ENCODE assay signal across 10 cellular contexts in genomic region chr22:44623771-44624510, GRCh38.
DNase-seq lines count a peak whose midpoint lies in the region; ATAC-seq and TF ChIP-seq lines count a peak whose summit lies in the region.
"Had no signal": no experiment of that assay in that cellular context is flagged by ENCODE, and none has a peak within 500 bp of the region (broad histone marks: within the 10 kb centered on the region; RNA-seq: fewer than 3 reads in every experiment).

No MANE protein-coding gene starts in this region.

- H3K9me3 ChIP-seq in SK-N-SH (no peaks in the 10 kb centered on the region), thyroid gland (no peaks in the 10 kb centered on the region)

- intact Hi-C loops in thyroid gland (cut with DNase I) = loop anchor here (10.0 kb wide), 1 partner anchor 59 kb away; no protein-coding TSS in a partner anchor

- CTCF ChIA-PET in SK-N-SH (lab: Yijun Ruan, JAX) = interaction anchor here (0.6 to 8.3 kb wide), 5 partner anchors 13 to 1516 kb away, joined by 3 to 126 read pairs (median 7); no protein-coding TSS in a partner anchor

- DNase-seq in SK-N-SH (no peak), NCI-H1694 (lab: John Stamatoyannopoulos, UW) (peak; percentile 35), chondrocyte (ENCODE audit: low spot score) (no peak), retina (peak; percentile 84), thyroid gland (no peak), NCI-H446 treated with DMSO at 0.1 percent for 48 hours (lab: John Stamatoyannopoulos, UW) (no peak), T-helper 1 cell (no peak)
- DNase-seq: activated B cell treated with CpG ODN at 0.5 μM for 24 hours had no signal

- H3K36me3 Mint-ChIP-seq in chondrocyte (ENCODE audit: low read depth) = no peaks in the 10 kb centered on the region

- no peak overlapping the region for H2AFZ ChIP-seq in SK-N-SH (ENCODE audit: low read depth)

- WGBS in SK-N-SH (ENCODE audit: low lambda C conversion rate) = 68% methylated on average over 13 of the region's 24 CpGs
- 46 to 48% methylated on average over 13 to 22 of the region's 24 CpGs for WGBS in thyroid gland, 2 donors

- no peaks in the 10 kb centered on the region for H3F3A ChIP-seq in SK-N-SH (replicated peaks; ENCODE audit: insufficient read depth)

- no peaks in the 10 kb centered on the region for H3K79me2 ChIP-seq in SK-N-SH (ENCODE audit: insufficient read depth)

- no peak overlapping the region for H3K4me2 ChIP-seq in SK-N-SH

- H3K4me3 ChIP-seq in SK-N-SH (ENCODE audit: low read depth in 2 of 2, low read length in 1 of 2) = no peak overlapping the region
- H3K4me3 ChIP-seq in thyroid gland (replicated peaks in 1 of 3) = no peak overlapping the region

- H3K9ac ChIP-seq in SK-N-SH = no peak overlapping the region

- no peak for TF ChIP-seq CTCF in SK-N-SH (IDR thresholded peaks at IDR 0.05)
- TF ChIP-seq CTCF in chondrocyte (IDR thresholded peaks at IDR 0.05) = peak; percentile 84
- peak in 1 of 6 experiments; percentile 13 for TF ChIP-seq CTCF in thyroid gland (IDR thresholded peaks at IDR 0.05)

- no peaks in the 10 kb centered on the region for H4K20me1 ChIP-seq in SK-N-SH (ENCODE audit: insufficient read depth)

- no peak overlapping the region for H3K27ac Mint-ChIP-seq in chondrocyte (ENCODE audit: unreplicated experiment)
- H3K27ac Mint-ChIP-seq: activated B cell treated with CpG ODN at 0.5 μM for 24 hours had no signal

- no peak for ATAC-seq in SK-N-SH treated with all-trans-retinoic acid at 6 μM for 48 hours

- H3K27ac ChIP-seq in SK-N-SH (ENCODE audit: low read depth in 2 of 2, low read length in 1 of 2) (no peak overlapping the region), thyroid gland (no peak overlapping the region)
- H3K27ac ChIP-seq: C4-2B had no signal

- no peak for TF ChIP-seq EP300 in SK-N-SH (IDR thresholded peaks at IDR 0.05; ENCODE audit: borderline replicate concordance in 1 of 2, low read depth in 1 of 2, low read length in 1 of 2)

- no peaks in the 10 kb centered on the region for H3K27me3 ChIP-seq in SK-N-SH (ENCODE audit: insufficient read depth)
- no peaks in the 10 kb centered on the region for H3K27me3 ChIP-seq in thyroid gland

- H3K36me3 ChIP-seq in SK-N-SH (replicated peaks in 1 of 2; ENCODE audit: control insufficient read depth in 1 of 2, insufficient read depth in 2 of 2, low read length in 1 of 2) (no peaks in the 10 kb centered on the region), thyroid gland (no peaks in the 10 kb centered on the region)

- no peaks in the 10 kb centered on the region for H3K9me2 ChIP-seq in SK-N-SH

- H3K4me1 Mint-ChIP-seq in chondrocyte (ENCODE audit: low read depth) = peaks cover 3% of the 10 kb centered on the region

- H3K4me3 Mint-ChIP-seq in chondrocyte (ENCODE audit: unreplicated experiment) = no peak overlapping the region
- H3K4me3 Mint-ChIP-seq: activated B cell treated with CpG ODN at 0.5 μM for 24 hours had no signal

- no peak for TF ChIP-seq POLR2A in thyroid gland (IDR thresholded peaks at IDR 0.05)

- H3K27me3 Mint-ChIP-seq in chondrocyte (ENCODE audit: low read depth) = peaks cover 12% of the 10 kb centered on the region

- no peaks in the 10 kb centered on the region; a peak in 1 of 4 replicates for H3K4me1 ChIP-seq in SK-N-SH (ENCODE audit: control insufficient read depth in 1 of 2, insufficient read depth in 2 of 2, low read depth in 1 of 2, low read length in 1 of 2)
- peaks cover 0 to 3% of the 10 kb centered on the region in 2 donors for H3K4me1 ChIP-seq in thyroid gland

- POLR2A ChIA-PET in SK-N-SH (lab: Yijun Ruan, JAX) = no interaction called here

- TF ChIP-seq RAD21 in SK-N-SH (IDR thresholded peaks at IDR 0.05; ENCODE audit: low read length) = peak; percentile 43

- no peaks in the 10 kb centered on the region for H3K9me3 Mint-ChIP-seq in chondrocyte (ENCODE audit: low read depth)
- H3K9me3 Mint-ChIP-seq: activated B cell treated with CpG ODN at 0.5 μM for 24 hours had no signal

TF ChIP-seq in SK-N-SH, 30 proteins besides CTCF, POLR2A, EP300 and RAD21:
- TF ChIP-seq SMC3 (IDR thresholded peaks at IDR 0.05; ENCODE audit: low read depth, low read length) = peak; percentile 33
- no peak for TF ChIP-seq EZH2phosphoT487 (IDR thresholded peaks at IDR 0.05; ENCODE audit: borderline replicate concordance, low read depth)

TF ChIP-seq in SK-N-SH treated with all-trans-retinoic acid at 6 μM for 48 hours, 23 proteins besides CTCF, POLR2A, EP300 and RAD21:
- TF ChIP-seq BACH2 (CRISPR knock-in tag; IDR thresholded peaks at IDR 0.05; ENCODE audit: borderline replicate concordance) (no peak), PATZ1 (CRISPR knock-in tag; IDR thresholded peaks at IDR 0.05; ENCODE audit: borderline replicate concordance) (no peak), SNAI2 (CRISPR knock-in tag; IDR thresholded peaks at IDR 0.05) (no peak), GLIS3 (CRISPR knock-in tag; IDR thresholded peaks at IDR 0.05) (no peak)

Comparison
In these comparisons a context has a peak if more than half of its experiments do, and no peak if none do; other contexts are left out.
1. DNase-seq: peak in NCI-H1694 (single experiment) and retina (single experiment); none in SK-N-SH (single experiment), chondrocyte (single experiment), thyroid gland (0 of 2), NCI-H446 treated with DMSO at 0.1 percent for 48 hours (single experiment) and T-helper 1 cell (0 of 5).